Comparison of ENCODE assay signal across 18 cellular contexts in genomic region chr11:86209806-86210657, GRCh38. TPM values are rescaled to one million over a fixed set of nuclear protein-coding genes. Genes with fewer than 3 reads are reported as not detected.
DNase-seq lines count a peak whose midpoint lies in the region; ATAC-seq, FAIRE-seq and TF ChIP-seq lines count a peak whose summit lies in the region.
"Had no signal": no experiment of that assay in that cellular context is flagged by ENCODE, and none has a peak within 500 bp of the region (broad histone marks: within the 10 kb centered on the region; RNA-seq: fewer than 3 reads in every experiment).

No MANE protein-coding gene starts in this region.

- ATAC-seq in pancreas (peak in 3 of 4 donors; percentile 12 to 51 (median 20)), HG03280 (IDR thresholded peaks at IDR 0.05; ENCODE audit: unreplicated experiment) (no peak)

- H3K36me3 ChIP-seq in Karpas-422 (ENCODE audit: insufficient read depth, low read length) (no peaks in the 10 kb centered on the region), pancreas (no peaks in the 10 kb centered on the region)

- TF ChIP-seq CTCF in AG09319 (IDR thresholded peaks at IDR 0.05; ENCODE audit: low read depth, low read length) (no peak), fibroblast of the aortic adventitia (IDR thresholded peaks at IDR 0.05; ENCODE audit: insufficient read depth, low read length) (no peak), pancreas (IDR thresholded peaks at IDR 0.05) (no peak)

- no peaks in the 10 kb centered on the region for H3K79me2 ChIP-seq in Karpas-422 (ENCODE audit: low read length)

- intact Hi-C loops in pancreas (cut with DNase I) = loop anchor here in 2 of 3 donors (10.0 kb wide), 2 partner anchors 165 to 275 kb away; no protein-coding TSS in a partner anchor

- H4K20me1 ChIP-seq in Karpas-422 (ENCODE audit: insufficient read depth, low read depth, low read length) = no peaks in the 10 kb centered on the region

- no peak overlapping the region for H3K27ac Mint-ChIP-seq in immature natural killer cell
- H3K27ac Mint-ChIP-seq: HFFc6, IgD-negative memory B cell had no signal

- no peak overlapping the region for H3K4me2 ChIP-seq in Karpas-422 (ENCODE audit: low read depth, low read length, poor library complexity, severe bottlenecking)

- no peaks in the 10 kb centered on the region for H3K27me3 ChIP-seq in Karpas-422 (ENCODE audit: low read length)
- no peaks in the 10 kb centered on the region for H3K27me3 ChIP-seq in pancreas

- peak; percentile 12 for DNase-seq in AG09319 (ENCODE audit: extremely low read depth, low read depth)
- DNase-seq in Karpas-422 = no peak
- peak; percentile 14 for DNase-seq in fibroblast of the aortic adventitia (ENCODE audit: low read depth)
- DNase-seq in pancreas = no peak
- DNase-seq in immature natural killer cell = no peak
- DNase-seq in AG08396 (ENCODE audit: low spot score) = no peak
- DNase-seq: Caco-2, DMS79, HFFc6, NCI-H1105 treated with DMSO at 0.1 percent for 48 hours, NCI-H1694 treated with DMSO at 0.1 percent for 48 hours, NCI-H2107, NCI-H345, NCI-H526 treated with DMSO at 0.1 percent for 48 hours, SHP77 treated with DMSO at 0.1 percent for 48 hours had no signal

- H3K9me3 Mint-ChIP-seq in immature natural killer cell = no peaks in the 10 kb centered on the region
- H3K9me3 Mint-ChIP-seq: HFFc6, IgD-negative memory B cell had no signal

- H3K9me3 ChIP-seq in Karpas-422 (ENCODE audit: low read length) (no peaks in the 10 kb centered on the region), pancreas (no peaks in the 10 kb centered on the region)

- H3K4me1 ChIP-seq in Karpas-422 (ENCODE audit: low read length) = peaks cover 75% of the 10 kb centered on the region
- peaks cover 0 to 4% (median 0%) of the 10 kb centered on the region in 3 donors for H3K4me1 ChIP-seq in pancreas

- no peaks in the 10 kb centered on the region for H3K36me3 Mint-ChIP-seq in immature natural killer cell
- H3K36me3 Mint-ChIP-seq: IgD-negative memory B cell had no signal

- no peak overlapping the region for H3K4me3 ChIP-seq in Karpas-422 (ENCODE audit: low read length)
- H3K4me3 ChIP-seq in fibroblast of the aortic adventitia (ENCODE audit: low read depth, low read length) = no peak overlapping the region
- no peak overlapping the region for H3K4me3 ChIP-seq in pancreas

- WGBS in pancreas, 2 donors = 84 to 86% methylated on average over 9 of the region's 9 CpGs

- H3K27me3 Mint-ChIP-seq in immature natural killer cell (ENCODE audit: low read depth in 3 of 3) = peaks cover 0 to 2% (median 2%) of the 10 kb centered on the region in 3 donors
- H3K27me3 Mint-ChIP-seq: IgD-negative memory B cell had no signal

- H3K27ac ChIP-seq in Karpas-422 (ENCODE audit: low read length) (peak overlapping the region; percentile 86), pancreas (no peak overlapping the region)

- no peak overlapping the region for H3K9ac ChIP-seq in Karpas-422 (ENCODE audit: low read length)

- no peak overlapping the region for H3K4me3 Mint-ChIP-seq in immature natural killer cell
- H3K4me3 Mint-ChIP-seq: HFFc6, IgD-negative memory B cell had no signal

- FAIRE-seq in pancreas (lab: Jason Lieb, UNC) = no peak
- FAIRE-seq: H54 had no signal

- H2AFZ ChIP-seq in Karpas-422 (ENCODE audit: low read length) = peak overlapping the region; percentile 6

- H3K4me1 Mint-ChIP-seq in immature natural killer cell = no peaks in the 10 kb centered on the region

- no peaks in the 10 kb centered on the region for H3K9me2 ChIP-seq in Karpas-422 (replicated peaks; ENCODE audit: insufficient read depth, low read length)

RNA-seq across cellular contexts. Expression of gene EED, which starts 34.5 kb away (rescaled TPM):
- total RNA-seq in Karpas-422 (2014; rRNA removed; shearing (Covaris generic); ENCODE audit: low replicate concordance) = 100 and 137 TPM in 2 replicates
- total RNA-seq in fibroblast of the aortic adventitia (ENCODE audit: low replicate concordance) (19.4 and 24.7 TPM in 2 replicates), pancreas (10 to 100 TPM in 1 of 6 donors, 1 to 10 TPM in 5; 5.1 to 12.0 (median 8.3) TPM)
- polyA plus RNA-seq in pancreas (10 to 100 TPM; 11.5 to 14.0 TPM), immature natural killer cell (10 to 100 TPM in 1 of 3 donors, 1 to 10 TPM in 2; 1.6 to 15.6 (median 8.3) TPM)

Comparison
In these comparisons a context has a peak if more than half of its experiments do, and no peak if none do; other contexts are left out.
1. DNase-seq: peak in AG09319 (single experiment) and fibroblast of the aortic adventitia (single experiment); none in Karpas-422 (single experiment), pancreas (0 of 6), immature natural killer cell (0 of 3) and AG08396 (single experiment).